In the genomic region with DNA sequence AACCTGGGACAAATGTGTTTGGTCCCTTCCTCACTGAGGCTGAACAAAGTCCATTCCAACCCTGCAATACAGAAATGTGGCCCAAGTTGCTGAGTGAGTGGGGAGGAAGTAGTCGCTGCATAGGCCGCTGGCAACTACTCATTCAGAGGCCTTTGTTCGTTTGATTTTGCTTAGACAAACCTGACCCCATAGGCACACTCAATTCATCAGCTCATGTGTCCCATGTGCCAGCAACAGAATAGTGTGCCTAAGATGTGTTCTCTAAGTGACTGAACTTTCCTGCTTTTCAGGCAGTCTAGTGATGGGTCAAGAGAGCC, we compare ENCODE assay signal across 22 cellular contexts.
"Had no signal": no experiment of that assay in that cellular context is flagged by ENCODE, and none has a peak within 500 bp of the region (broad histone marks: within the 10 kb centered on the region; RNA-seq: fewer than 3 reads in every experiment).

No MANE protein-coding gene starts in this region.

- H3K27me3 Mint-ChIP-seq: naive thymus-derived CD8-positive, alpha-beta T cell; progenitor cell of endocrine pancreas; stimulated activated naive B cell treated with anti-CD40 and anti-IgM and Interleukin-4, amounts not matched to agents 10 μg/mL and 1 μg/mL and 100 μg/mL, for 72 hours; stimulated activated naive CD8-positive, alpha-beta T cell treated with anti-CD3 and anti-CD28 coated beads, Interleukin-15, amount 100 ng/mL, for 72 hours had no signal

- H3K27me3 ChIP-seq: esophagus muscularis mucosa, heart right ventricle, pancreas, testis, tibial nerve, upper lobe of right lung, vagina had no signal

- H3K4me3 Mint-ChIP-seq: stimulated activated naive B cell treated with anti-CD40 and anti-IgM and Interleukin-4, amounts not matched to agents 10 μg/mL and 1 μg/mL and 100 μg/mL, for 72 hours; stimulated activated naive CD8-positive, alpha-beta T cell treated with anti-CD3 and anti-CD28 coated beads, Interleukin-15, amount 100 ng/mL, for 72 hours had no signal

- DNase-seq: cortex of kidney; effector memory CD4-positive, alpha-beta T cell; gastrocnemius medialis; heart right ventricle; islet precursor cell; mammary epithelial cell; mucosa of descending colon; naive thymus-derived CD8-positive, alpha-beta T cell; occipital lobe; pancreas; right cardiac atrium; stimulated activated CD4-positive, alpha-beta T cell treated with anti-CD3 and anti-CD28 coated beads, Interleukin-4, amount 100 ng/mL, for 24 hours; stimulated activated naive B cell treated with anti-CD40 and anti-IgM and Interleukin-4, amounts not matched to agents 10 μg/mL and 1 μg/mL and 100 μg/mL, for 72 hours; stimulated activated naive CD8-positive, alpha-beta T cell treated with anti-CD3 and anti-CD28 coated beads, Interleukin-15, amount 100 ng/mL, for 72 hours; testis; upper lobe of right lung had no signal

- H3K4me3 ChIP-seq: esophagus muscularis mucosa, gastrocnemius medialis, heart right ventricle, mucosa of descending colon, pancreas, testis, tibial nerve, upper lobe of right lung, vagina had no signal

- H3K27ac Mint-ChIP-seq: progenitor cell of endocrine pancreas; stimulated activated naive B cell treated with anti-CD40 and anti-IgM and Interleukin-4, amounts not matched to agents 10 μg/mL and 1 μg/mL and 100 μg/mL, for 72 hours had no signal

- ATAC-seq: gastrocnemius medialis; heart right ventricle; left lobe of liver; mucosa of descending colon; pancreas; right cardiac atrium; stimulated activated naive B cell treated with anti-CD40 and anti-IgM and Interleukin-4, amounts not matched to agents 10 μg/mL and 1 μg/mL and 100 μg/mL, for 72 hours; stimulated activated naive CD8-positive, alpha-beta T cell treated with anti-CD3 and anti-CD28 coated beads, Interleukin-15, amount 100 ng/mL, for 72 hours; upper lobe of right lung had no signal

- H3K9me3 Mint-ChIP-seq: naive thymus-derived CD8-positive, alpha-beta T cell; stimulated activated naive CD8-positive, alpha-beta T cell treated with anti-CD3 and anti-CD28 coated beads, Interleukin-15, amount 100 ng/mL, for 72 hours had no signal

- H3K27ac ChIP-seq: epithelial cell of prostate, esophagus muscularis mucosa, gastrocnemius medialis, heart right ventricle, pancreas, testis, tibial nerve, upper lobe of right lung, vagina had no signal

- H3K4me1 ChIP-seq: gastrocnemius medialis, pancreas had no signal
